ENCODE assay signal across 9 cellular contexts in the genomic region with DNA sequence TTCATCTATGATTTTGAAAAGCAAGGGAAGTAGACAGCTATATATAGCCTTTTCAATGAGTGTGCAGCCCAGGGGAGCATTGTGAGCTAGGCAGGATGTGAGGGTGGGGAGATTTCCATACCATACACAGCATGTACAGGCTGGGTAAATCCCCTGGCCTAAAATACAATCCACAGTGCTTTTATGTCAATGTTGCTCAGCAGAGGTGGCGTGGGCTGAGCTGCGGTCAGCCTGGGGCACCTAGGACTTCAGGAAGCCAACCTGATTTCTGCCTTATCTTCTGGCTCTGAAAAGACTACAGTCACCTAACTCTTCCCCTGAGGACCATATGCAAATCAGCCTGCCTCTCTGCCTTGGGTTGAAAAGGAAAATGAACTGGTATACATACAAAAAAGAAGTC. TPM values are rescaled to one million over a fixed set of nuclear protein-coding genes. Genes with fewer than 3 reads are reported as not detected.
A peak's percentile ranks its signal among the peaks of the same experiment; 100 is the strongest.
DNase-seq lines count a peak whose midpoint lies in the region; ATAC-seq and TF ChIP-seq lines count a peak whose summit lies in the region.
"Had no signal": no experiment of that assay in that cellular context is flagged by ENCODE, and none has a peak within 500 bp of the region (broad histone marks: within the 10 kb centered on the region; RNA-seq: fewer than 3 reads in every experiment).

No MANE protein-coding gene starts in this region.

- H3K36me3 ChIP-seq in BLaER1 (no peaks in the 10 kb centered on the region), suprapubic skin (no peaks in the 10 kb centered on the region)
- H3K36me3 ChIP-seq: neutrophil had no signal

- 56% methylated on average over 2 of the region's 2 CpGs for WGBS in suprapubic skin

- H3K9me3 ChIP-seq in BLaER1: peaks cover 46% of the 10 kb centered on the region
- no peaks in the 10 kb centered on the region for H3K9me3 ChIP-seq in suprapubic skin
- H3K9me3 ChIP-seq: neutrophil had no signal

- no peaks in the 10 kb centered on the region for H4K20me1 ChIP-seq in BLaER1

- H3K4me3 ChIP-seq in BLaER1 (peak overlapping the region; percentile 41; the same call in 1 of the 2 replicates), suprapubic skin (no peak overlapping the region)

- H3K27me3 ChIP-seq in BLaER1 (no peaks in the 10 kb centered on the region), suprapubic skin (no peaks in the 10 kb centered on the region)

- DNase-seq in NCI-H1048 (lab: John Stamatoyannopoulos, UW): peak; percentile 12
- DNase-seq in activated gamma-delta T cell treated with Interleukin-2 at 50 U/mL for 16 hours: peak; percentile 42
- peak; percentile 87 to 89 for DNase-seq in stimulated activated CD8-positive, alpha-beta memory T cell treated with anti-CD3 and anti-CD28 coated beads, Interleukin-15, amount 100 ng/mL, for 48 hours (ENCODE audit: low read depth in 2 of 2)
- no peak for DNase-seq in cerebellar cortex (ENCODE audit: low spot score)
- DNase-seq in Kasumi-1 (lab: John Stamatoyannopoulos, UW): no peak
- DNase-seq in suprapubic skin (ENCODE audit: low spot score in 2 of 2): no peak

- TF ChIP-seq POLR2A in suprapubic skin (IDR thresholded peaks at IDR 0.05): no peak

- TF ChIP-seq EP300 in suprapubic skin (IDR thresholded peaks at IDR 0.05): no peak

- peak overlapping the region; percentile 73 for H3K27ac ChIP-seq in BLaER1
- no peak overlapping the region for H3K27ac ChIP-seq in suprapubic skin
- H3K27ac ChIP-seq: neutrophil had no signal

- ATAC-seq in GM21515 (IDR thresholded peaks at IDR 0.05; ENCODE audit: unreplicated experiment): peak; percentile 98

- peak overlapping the region; percentile 82 for H3K4me2 ChIP-seq in BLaER1

- H3K9ac ChIP-seq in BLaER1: peak overlapping the region; percentile 62

- H3K4me1 ChIP-seq in BLaER1 (peaks cover 54% of the 10 kb centered on the region), suprapubic skin (no peaks in the 10 kb centered on the region)

- no peak for TF ChIP-seq CTCF in suprapubic skin (IDR thresholded peaks at IDR 0.05)

RNA-seq across cellular contexts. Expression of a gene that starts 6.3 kb away (rescaled TPM):
- total RNA-seq in suprapubic skin: not detected

RNA-seq across cellular contexts. Expression of a gene that starts 8.2 kb away (rescaled TPM):
- total RNA-seq in suprapubic skin: 1 to 10 TPM; 1.6 to 3.5 (median 2.7) TPM

RNA-seq across cellular contexts. Expression of a gene that starts 29.7 kb away (rescaled TPM):
- 10 to 100 TPM in 2 of 4 donors, 1 to 10 TPM in 2; 5.5 to 13.6 (median 8.9) TPM for total RNA-seq in suprapubic skin

Comparison
In these comparisons a context has a peak if more than half of its experiments do, and no peak if none do; other contexts are left out.
1. DNase-seq: peak in NCI-H1048 (single experiment), activated gamma-delta T cell treated with Interleukin-2 at 50 U/mL for 16 hours (single experiment) and stimulated activated CD8-positive, alpha-beta memory T cell treated with anti-CD3 and anti-CD28 coated beads, Interleukin-15, amount 100 ng/mL, for 48 hours (2 of 2); none in cerebellar cortex (single experiment), Kasumi-1 (0 of 2) and suprapubic skin (0 of 2).